8 cellular contexts compared by ENCODE assay signal in the genomic region with DNA sequence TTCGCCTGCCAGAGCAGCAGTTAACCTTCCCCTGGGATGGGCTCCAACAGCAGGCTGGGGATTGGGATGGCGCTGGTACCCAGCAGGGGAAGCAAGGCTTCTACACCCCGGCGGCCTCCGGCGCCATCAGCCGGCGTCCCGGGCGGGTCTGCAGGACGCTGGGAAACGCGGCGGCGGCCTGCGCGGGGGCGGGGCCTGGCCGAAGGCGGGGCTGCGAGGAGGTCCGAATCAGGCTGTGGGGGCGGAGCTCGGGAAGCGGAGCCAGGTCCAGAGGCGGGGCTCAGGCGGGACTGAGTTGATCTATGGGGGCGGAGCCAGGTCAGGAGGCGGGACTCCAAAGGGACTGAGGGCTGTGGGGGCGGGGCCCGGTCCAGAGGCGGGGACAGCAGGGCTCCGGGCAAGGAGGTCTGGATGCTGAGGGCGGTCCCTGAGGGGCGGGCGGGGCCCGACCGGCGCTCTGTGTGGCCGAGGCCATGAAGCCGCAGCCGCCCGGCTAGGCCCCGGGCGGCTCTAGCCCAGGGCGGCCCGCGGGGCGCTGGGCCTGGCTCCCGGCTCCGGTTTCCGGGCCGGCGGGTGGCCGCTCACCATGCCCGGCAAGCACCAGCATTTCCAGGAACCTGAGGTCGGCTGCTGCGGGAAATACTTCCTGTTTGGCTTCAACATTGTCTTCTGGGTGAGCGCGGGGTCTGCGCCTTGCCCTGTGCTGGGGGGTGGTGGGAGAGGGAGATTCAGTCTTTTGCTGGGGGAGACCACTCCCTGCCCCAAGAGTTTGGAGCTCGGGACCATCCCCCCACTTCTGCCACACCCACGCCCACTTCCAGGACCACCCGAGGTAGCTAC. TPM values are rescaled to one million over a fixed set of nuclear protein-coding genes. Genes with fewer than 3 reads are reported as not detected.
DNase-seq lines count a peak whose midpoint lies in the region; ATAC-seq, FAIRE-seq and TF ChIP-seq lines count a peak whose summit lies in the region.

TSS of gene TSPAN17 (plus strand) at position 455 of the 840 bp plus-strand sequence. CDS start at position 587, 132 bp downstream.

- intact Hi-C loops in HepG2 (cut with micrococcal nuclease; ENCODE audit: unreplicated experiment): no loop called here

- H3K4me3 ChIP-seq in HepG2 (replicated peaks in 1 of 3; ENCODE audit: insufficient read depth in 1 of 3, low read depth in 2 of 3, low read length in 3 of 3): peak within 1 kb of the TSS; percentile 68 to 82 (median 79)

- peak within 1 kb of the TSS; percentile 68 for H2AFZ ChIP-seq in HepG2 (ENCODE audit: low read length)

- peak; percentile 47 for FAIRE-seq in HepG2 (lab: Jason Lieb, UNC)

- no CpG with 5 or more reads among the region's 64 CpGs for WGBS in HepG2 (ENCODE audit: low lambda C conversion rate)

- H3K27me3 ChIP-seq in HepG2 (ENCODE audit: control insufficient read depth in 1 of 2, insufficient read depth in 2 of 2, low read length in 2 of 2): peaks cover 9 to 22% of the 10 kb centered on the region in 2 experiments; a peak in 4 of 5 replicates

- no peak for TF ChIP-seq EP300 in HepG2 (IDR thresholded peaks at IDR 0.05; ENCODE audit: low read depth in 2 of 2, low read length in 2 of 2)
- no peak for TF ChIP-seq EP300 in HepG2 (CRISPR knock-in tag; IDR thresholded peaks at IDR 0.05; ENCODE audit: borderline replicate concordance)

- H4K20me1 ChIP-seq in HepG2 (ENCODE audit: insufficient read depth, low read length): no peaks in the 10 kb centered on the region

- peaks cover 21% of the 10 kb centered on the region for H3K4me1 ChIP-seq in HepG2 (ENCODE audit: insufficient read depth, low read length)

- TF ChIP-seq RAD21 in HepG2 (CRISPR knock-in tag; IDR thresholded peaks at IDR 0.05): peak; percentile 33; the same call in 1 of the 2 replicates

- H3K4me2 ChIP-seq in HepG2 (ENCODE audit: low read depth, low read length): peak within 1 kb of the TSS; percentile 88

- POLR2A ChIA-PET in HepG2 (lab: Yijun Ruan, JAX): interaction anchor here (0.5 to 1.6 kb wide), 13 partner anchors 8 to 440 kb away, joined by 3 to 7 read pairs (median 4); partner anchors contain the start of genes CDHR2, FGFR4 and RNF44

- CTCF ChIA-PET in HepG2 (lab: Yijun Ruan, JAX; ENCODE audit: low intra/inter-chr PET ratio, low total read pairs): no interaction called here

- DNase-seq in CD1c-positive myeloid dendritic cell (ENCODE audit: extremely low spot score) (peak; percentile 99), NCI-H774 (lab: John Stamatoyannopoulos, UW) (peak; percentile 98), dermis blood vessel endothelial cell (peak; percentile 99), HepG2 (ENCODE audit: low spot score) (peak; percentile 96)
- DNase-seq in activated CD4-positive, alpha-beta T cell treated with anti-CD3 and anti-CD28 coated beads, Interleukin-2, amount 50 U/mL, for 4 hours: peak; percentile 97
- peak; percentile 99 for DNase-seq in stimulated activated CD4-positive, alpha-beta T cell treated with anti-CD3 and anti-CD28 coated beads, Interleukin-4, amount 100 ng/mL, for 1 hour

- TF ChIP-seq CTCF in HepG2 (CRISPR knock-in tag; IDR thresholded peaks at IDR 0.05): peak; percentile 79

- BruUV-seq in HepG2 (replicated peaks; lab: Mats Ljungman, UMichigan): no TSS peak

- H3K27ac ChIP-seq in HepG2 (ENCODE audit: extremely low read length, insufficient read depth, low read length): no peak within 1 kb of the TSS

- no peaks in the 10 kb centered on the region for H3K9me3 ChIP-seq in HepG2 (ENCODE audit: low read length)

- H3K79me2 ChIP-seq in HepG2 (ENCODE audit: insufficient read depth, low read length): no peaks in the 10 kb centered on the region

- H3K9ac ChIP-seq in HepG2 (ENCODE audit: insufficient read depth, low read depth, low read length): peak within 1 kb of the TSS; percentile 73

- peak; percentile 94 for ATAC-seq in GM19397 (IDR thresholded peaks at IDR 0.05; ENCODE audit: unreplicated experiment)
- ATAC-seq in HG03571 (IDR thresholded peaks at IDR 0.05; ENCODE audit: unreplicated experiment): peak; percentile 94
- peak; percentile 95 for ATAC-seq in HepG2

- in situ Hi-C loops in HepG2 (cut with HindIII; ENCODE audit: extremely low pct_ligation_motif_present, low pct_unique_long_range_greater_than_20kb): no loop called here

- TF ChIP-seq POLR2A in HepG2 (IDR thresholded peaks at IDR 0.05; ENCODE audit: insufficient read depth in 1 of 2, low read depth in 2 of 2, low read length in 2 of 2): peak; percentile 56 to 82; a peak in 3 of 4 replicates

- H3K36me3 ChIP-seq in HepG2 (replicated peaks in 1 of 2; ENCODE audit: control insufficient read depth in 1 of 2, insufficient read depth in 2 of 2, low read length in 2 of 2): no peaks in the 10 kb centered on the region

TF ChIP-seq in HepG2, 621 proteins besides CTCF, POLR2A, EP300 and RAD21 (continues in another document):
- TF ChIP-seq RXRA (CRISPR knock-in tag; IDR thresholded peaks at IDR 0.05) (no peak), HOXA3 (CRISPR knock-in tag; IDR thresholded peaks at IDR 0.05) (no peak), ZNF547 (CRISPR knock-in tag; IDR thresholded peaks at IDR 0.05) (0 out of 2 replicates have a peak, but pooled peaks have one; percentile 74), ZNF713 (CRISPR knock-in tag; IDR thresholded peaks at IDR 0.05) (no peak), U2AF2 (IDR thresholded peaks at IDR 0.05; ENCODE audit: low read depth, low read length) (no peak), SAP130 (CRISPR knock-in tag; IDR thresholded peaks at IDR 0.05; ENCODE audit: low read depth) (peak; percentile 59), ZKSCAN8 (CRISPR knock-in tag; IDR thresholded peaks at IDR 0.05; ENCODE audit: borderline replicate concordance) (no peak), ZNF670 (CRISPR knock-in tag; IDR thresholded peaks at IDR 0.05; ENCODE audit: borderline replicate concordance) (no peak), HOXA7 (CRISPR knock-in tag; IDR thresholded peaks at IDR 0.05) (no peak), NFE2L2 (IDR thresholded peaks at IDR 0.05; ENCODE audit: low read length) (no peak), ZNF614 (CRISPR knock-in tag; IDR thresholded peaks at IDR 0.05; ENCODE audit: borderline replicate concordance) (no peak), AHR (CRISPR knock-in tag; IDR thresholded peaks at IDR 0.05) (no peak), TRIM24 (CRISPR knock-in tag; IDR thresholded peaks at IDR 0.05) (no peak)
- TF ChIP-seq, protein P1, sequence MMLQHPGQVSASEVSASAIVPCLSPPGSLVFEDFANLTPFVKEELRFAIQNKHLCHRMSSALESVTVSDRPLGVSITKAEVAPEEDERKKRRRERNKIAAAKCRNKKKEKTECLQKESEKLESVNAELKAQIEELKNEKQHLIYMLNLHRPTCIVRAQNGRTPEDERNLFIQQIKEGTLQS (CRISPR knock-in tag; IDR thresholded peaks at IDR 0.05): no peak
- TF ChIP-seq, protein P2, sequence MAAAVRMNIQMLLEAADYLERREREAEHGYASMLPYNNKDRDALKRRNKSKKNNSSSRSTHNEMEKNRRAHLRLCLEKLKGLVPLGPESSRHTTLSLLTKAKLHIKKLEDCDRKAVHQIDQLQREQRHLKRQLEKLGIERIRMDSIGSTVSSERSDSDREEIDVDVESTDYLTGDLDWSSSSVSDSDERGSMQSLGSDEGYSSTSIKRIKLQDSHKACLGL (CRISPR knock-in tag; IDR thresholded peaks at IDR 0.05): 0 out of 2 replicates have a peak, but pooled peaks have one; percentile 44

RNA-seq across cellular contexts. Expression of gene TSPAN17, which starts in this region (rescaled TPM):
- total RNA-seq in dermis blood vessel endothelial cell (51.2 and 53.6 TPM in 2 replicates), HepG2 (2016; rRNA removed; fragmentation: Illumina TruSeq; extraction: Trizol) (10.1 and 11.5 TPM in 2 replicates)
- 14.4 and 15.0 TPM in 2 replicates for total RNA-seq in HepG2 (2016; cell fraction: cytosol; rRNA removed; fragmentation: Illumina TruSeq; extraction: Trizol; ENCODE audit: low read depth)
- 9.9 and 11.9 TPM in 2 replicates for total RNA-seq in HepG2 (2016; cell fraction: insoluble cytoplasmic fraction; rRNA removed; fragmentation: Illumina TruSeq; extraction: Trizol)
- total RNA-seq in HepG2 (2016; cell fraction: membrane; rRNA removed; fragmentation: Illumina TruSeq; extraction: Trizol): 28.4 and 30.1 TPM in 2 replicates
- total RNA-seq in HepG2 (2016; cell fraction: nucleus; rRNA removed; fragmentation: Illumina TruSeq; extraction: Trizol): 6.7 and 8.6 TPM in 2 replicates
- polyA plus RNA-seq in HepG2 (2011; rRNA removed): 15.0 and 20.0 TPM in 2 replicates
- 14.6 and 15.9 TPM in 2 replicates for polyA plus RNA-seq in HepG2 (2011; cell fraction: cytosol; rRNA removed)
- 34.5 and 40.1 TPM in 2 replicates for polyA plus RNA-seq in HepG2 (2011; cell fraction: nucleus; rRNA removed)
- polyA plus RNA-seq in HepG2 (2012): 7.5 and 9.2 TPM in 2 replicates
- polyA plus RNA-seq in HepG2 (2016; cell fraction: cytosol; fragmentation: Illumina TruSeq; extraction: Trizol; ENCODE audit: low read depth): 20.7 and 22.9 TPM in 2 replicates
- 11.8 and 14.9 TPM in 2 replicates for polyA plus RNA-seq in HepG2 (2016; cell fraction: insoluble cytoplasmic fraction; fragmentation: Illumina TruSeq; extraction: Trizol; ENCODE audit: low read depth)
- 32.1 and 34.7 TPM in 2 replicates for polyA plus RNA-seq in HepG2 (2016; cell fraction: membrane; fragmentation: Illumina TruSeq; extraction: Trizol; ENCODE audit: low read depth)
- 17.6 and 18.4 TPM in 2 replicates for polyA plus RNA-seq in HepG2 (2016; cell fraction: nucleus; fragmentation: Illumina TruSeq; extraction: Trizol; ENCODE audit: insufficient read depth, low read depth)
- polyA minus RNA-seq in HepG2 (2011; rRNA and poly(A)+ RNA removed; ENCODE audit: low replicate concordance): 26.2 and 35.2 TPM in 2 replicates
- 9.8 and 12.6 TPM in 2 replicates for polyA minus RNA-seq in HepG2 (2011; cell fraction: cytosol; rRNA and poly(A)+ RNA removed)
- 6.7 and 8.6 TPM in 2 replicates for polyA minus RNA-seq in HepG2 (2011; cell fraction: nucleus; rRNA and poly(A)+ RNA removed)
